11 cellular contexts compared by ENCODE assay signal in the genomic region with DNA sequence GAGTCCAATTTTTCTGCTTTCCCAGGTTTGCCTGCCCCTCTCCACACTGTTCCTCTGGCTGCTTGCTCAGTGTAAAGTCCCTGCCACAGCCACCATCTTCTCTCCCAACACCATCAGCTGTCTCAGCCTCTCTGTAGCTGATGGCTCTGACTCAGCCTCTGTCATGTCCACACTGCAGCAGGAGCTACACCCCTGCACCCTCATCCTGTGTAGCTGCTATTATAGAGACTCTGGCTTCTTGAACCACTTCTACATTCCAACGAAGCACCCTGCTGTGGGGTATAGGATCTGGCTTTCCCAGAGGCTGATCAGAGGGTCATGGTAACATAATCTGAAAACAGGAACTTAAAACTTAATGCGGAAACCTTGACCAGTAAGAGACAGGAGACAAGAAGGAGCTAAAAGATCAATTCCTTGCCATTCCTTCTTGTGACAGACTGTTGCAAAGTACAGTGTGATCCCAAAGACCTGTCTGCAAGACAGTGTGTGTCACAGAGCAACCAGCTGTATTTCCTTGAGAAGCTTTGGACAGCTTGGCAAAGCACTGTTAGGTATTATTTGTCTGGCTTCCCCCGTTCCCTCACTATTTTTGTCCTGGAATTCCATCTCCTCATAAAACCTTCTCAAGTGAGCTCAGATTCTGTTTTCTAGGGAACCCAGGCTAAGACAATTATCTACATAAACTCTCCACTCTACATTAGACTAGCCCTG. TPM values are rescaled to one million over a fixed set of nuclear protein-coding genes. Genes with fewer than 3 reads are reported as not detected.
DNase-seq lines count a peak whose midpoint lies in the region; ATAC-seq, FAIRE-seq and TF ChIP-seq lines count a peak whose summit lies in the region.
"Had no signal": no experiment of that assay in that cellular context is flagged by ENCODE, and none has a peak within 500 bp of the region (broad histone marks: within the 10 kb centered on the region; RNA-seq: fewer than 3 reads in every experiment).

No MANE protein-coding gene starts in this region.

- no peaks in the 10 kb centered on the region for H3K27me3 ChIP-seq in dorsolateral prefrontal cortex
- H3K27me3 ChIP-seq in small intestine (ENCODE audit: control insufficient read depth in 2 of 2, insufficient read depth in 2 of 2, low read length in 2 of 2) = peaks cover 0 to 2% of the 10 kb centered on the region in 2 donors

- H3K27ac ChIP-seq in dorsolateral prefrontal cortex (peak overlapping the region in 51 of 59 donors; percentile 6 to 90 (median 78)), small intestine (ENCODE audit: low read depth in 1 of 2, low read length in 1 of 2) (no peak overlapping the region)

- intact Hi-C loops in dorsolateral prefrontal cortex (cut with DNase I) = no loop called here

- no peak for TF ChIP-seq CTCF in dorsolateral prefrontal cortex (IDR thresholded peaks at IDR 0.05 in 54 of 56, conservative IDR thresholded peaks at IDR 0.05 in 2 of 56; ENCODE audit: low read depth in 1 of 56, partially characterized antibody in 56 of 56)
- no peak for TF ChIP-seq CTCF in nephron (IDR thresholded peaks at IDR 0.05; ENCODE audit: unreplicated experiment in 3 of 3)

- no peaks in the 10 kb centered on the region for H3K9me3 ChIP-seq in small intestine (ENCODE audit: control insufficient read depth, low read depth)

- no peaks in the 10 kb centered on the region for H3K36me3 ChIP-seq in small intestine (ENCODE audit: control insufficient read depth in 2 of 2, insufficient read depth in 2 of 2, low read length in 2 of 2)

- H3K27me3 Mint-ChIP-seq in nephron (ENCODE audit: low read depth) = no peaks in the 10 kb centered on the region

- H3K4me1 Mint-ChIP-seq in nephron = peaks cover 28% of the 10 kb centered on the region

- H3K4me3 ChIP-seq in dorsolateral prefrontal cortex (no peak overlapping the region), small intestine (ENCODE audit: low read depth in 1 of 2, low read length in 2 of 2) (no peak overlapping the region)

- FAIRE-seq in GM12892 (lab: Jason Lieb, UNC) (peak; percentile 77), small intestine (lab: Jason Lieb, UNC) (no peak)
- FAIRE-seq: G401.6 had no signal

- peak overlapping the region in 1 of 3 experiments; percentile 35 for H3K4me3 Mint-ChIP-seq in nephron
- H3K4me3 Mint-ChIP-seq: activated naive CD4-positive, alpha-beta T cell treated with anti-CD3 and anti-CD28 coated beads, Interleukin-2, amount 10 ng/mL, durations not matched to agents 7 days and 5 days; neural crest cell had no signal

- H3K27ac Mint-ChIP-seq in nephron = peak overlapping the region; percentile 5 to 26 (median 11)
- H3K27ac Mint-ChIP-seq: activated naive CD4-positive, alpha-beta T cell treated with anti-CD3 and anti-CD28 coated beads, Interleukin-2, amount 10 ng/mL, durations not matched to agents 7 days and 5 days had no signal

- no peak for ATAC-seq in GM21447 (IDR thresholded peaks at IDR 0.05; ENCODE audit: unreplicated experiment)

- TF ChIP-seq POLR2A in GM12892 (IDR thresholded peaks at IDR 0.05; ENCODE audit: low read depth, low read length) = no peak

- H3K36me3 Mint-ChIP-seq in nephron (ENCODE audit: low read depth) = no peaks in the 10 kb centered on the region
- H3K36me3 Mint-ChIP-seq: activated naive CD4-positive, alpha-beta T cell treated with anti-CD3 and anti-CD28 coated beads, Interleukin-2, amount 10 ng/mL, durations not matched to agents 7 days and 5 days had no signal

- DNase-seq in GM12892 (ENCODE audit: insufficient read length) (no peak), NCI-H460 (ENCODE audit: extremely low read depth, low read depth) (peak; percentile 59), dorsolateral prefrontal cortex (no peak), small intestine (no peak), mucosa of gallbladder (ENCODE audit: low spot score) (no peak), COLO668 (lab: John Stamatoyannopoulos, UW; ENCODE audit: unreplicated experiment) (no peak)
- DNase-seq: activated naive CD4-positive, alpha-beta T cell treated with anti-CD3 and anti-CD28 coated beads, Interleukin-2, amount 10 ng/mL, durations not matched to agents 7 days and 5 days had no signal

- 73 to 87% (median 75%) methylated on average over 3 of the region's 3 CpGs for WGBS in small intestine, 3 donors

- no peaks in the 10 kb centered on the region for H3K4me1 ChIP-seq in small intestine (ENCODE audit: control insufficient read depth in 2 of 2, insufficient read depth in 1 of 2, low read depth in 1 of 2, low read length in 1 of 2)

- peaks cover 2% of the 10 kb centered on the region for H3K9me3 Mint-ChIP-seq in nephron
- H3K9me3 Mint-ChIP-seq: activated naive CD4-positive, alpha-beta T cell treated with anti-CD3 and anti-CD28 coated beads, Interleukin-2, amount 10 ng/mL, durations not matched to agents 7 days and 5 days; neural crest cell had no signal

RNA-seq across cellular contexts. Expression of gene NRCAM, which starts 42.3 kb away (rescaled TPM):
- polyA plus RNA-seq in GM12892 (2012; ENCODE audit: missing spikeins) = 1.4 TPM
- 130 and 158 TPM in 2 replicates for total RNA-seq in NCI-H460 (2014; rRNA removed; shearing (Covaris generic))
- polyA plus RNA-seq in NCI-H460 (2014; cell fraction: nucleus; rRNA removed) = 82.9 and 104 TPM in 2 replicates
- total RNA-seq in dorsolateral prefrontal cortex = 100 to 1,000 TPM; 212 to 574 (median 398) TPM
- 1 to 10 TPM in 1 of 3 donors, under 1 TPM in 2; 0.27 to 2.3 (median 0.45) TPM for polyA plus RNA-seq in small intestine
- total RNA-seq in mucosa of gallbladder = 38.2 TPM

Comparison
In these comparisons a context has a peak if more than half of its experiments do, and no peak if none do; other contexts are left out.
1. H3K27ac ChIP-seq: peak in dorsolateral prefrontal cortex (51 of 59); none in small intestine (0 of 2).